In genomic region chr1:164805399-164805798, GRCh38 we compare ENCODE assay signal across 21 cellular contexts.
DNase-seq lines count a peak whose midpoint lies in the region; ATAC-seq and TF ChIP-seq lines count a peak whose summit lies in the region.
"Had no signal": no experiment of that assay in that cellular context is flagged by ENCODE, and none has a peak within 500 bp of the region (broad histone marks: within the 10 kb centered on the region; RNA-seq: fewer than 3 reads in every experiment).

No MANE protein-coding gene starts in this region.

- H3K9me3 Mint-ChIP-seq in WTC11, result no peaks in the 10 kb centered on the region
- no peaks in the 10 kb centered on the region for H3K9me3 Mint-ChIP-seq in natural killer cell treated with Interleukin-12 subunit alpha and Interleukin-12 subunit beta and Interleukin-15 and Interleukin-18, amount 100 ng/mL, for 72 hours
- H3K9me3 Mint-ChIP-seq: activated T-cell treated with anti-CD3 and anti-CD28 coated beads, Interleukin-2, amount 50 U/mL, for 4 hours had no signal

- TF ChIP-seq POLR2A in esophagus squamous epithelium (IDR thresholded peaks at IDR 0.05), result no peak

- H3K9me3 ChIP-seq in HEK293 (ENCODE audit: control insufficient read depth, insufficient read depth, low read depth, low read length) (no peaks in the 10 kb centered on the region), psoas muscle (no peaks in the 10 kb centered on the region), esophagus squamous epithelium (no peaks in the 10 kb centered on the region)
- H3K9me3 ChIP-seq: adrenal gland, left lung, right atrium auricular region, thyroid gland had no signal

- intact Hi-C loops in psoas muscle (cut with DNase I), result no loop called here
- intact Hi-C loops in esophagus squamous epithelium (cut with DNase I), result no loop called here

- peak overlapping the region; percentile 29; the same call in 1 of the 2 replicates for H3K27ac Mint-ChIP-seq in WTC11
- H3K27ac Mint-ChIP-seq in natural killer cell treated with Interleukin-12 subunit alpha and Interleukin-12 subunit beta and Interleukin-15 and Interleukin-18, amount 100 ng/mL, for 72 hours, result no peak overlapping the region
- H3K27ac Mint-ChIP-seq: CD14-positive monocyte; naive thymus-derived CD8-positive, alpha-beta T cell; stimulated activated naive CD8-positive, alpha-beta T cell treated with anti-CD3 and anti-CD28 coated beads, Interleukin-15, Interleukin-2, amounts not matched to agents 100 ng/mL and 50 ng/mL, for 24 hours had no signal

- CTCF ChIA-PET in HEK293 (lab: Yijun Ruan, JAX), result interaction anchor here (0.6 kb wide), 1 partner anchor 358 kb away, joined by 6 read pairs; no protein-coding TSS in a partner anchor
- CTCF ChIA-PET in WTC11 (lab: Charles Lee), result interaction anchor here (0.7 to 1.8 kb wide), 2 partner anchors 131 to 268 kb away, joined by 4 to 5 read pairs; no protein-coding TSS in a partner anchor

- peaks cover 6% of the 10 kb centered on the region for H3K4me1 Mint-ChIP-seq in WTC11
- H3K4me1 Mint-ChIP-seq in natural killer cell treated with Interleukin-12 subunit alpha and Interleukin-12 subunit beta and Interleukin-15 and Interleukin-18, amount 100 ng/mL, for 72 hours (ENCODE audit: low read depth in 2 of 2), result peaks cover 6 to 9% of the 10 kb centered on the region in 2 donors
- H3K4me1 Mint-ChIP-seq: CD14-positive monocyte; naive thymus-derived CD8-positive, alpha-beta T cell had no signal

- H3K4me3 Mint-ChIP-seq in WTC11, result no peak overlapping the region
- H3K4me3 Mint-ChIP-seq in natural killer cell treated with Interleukin-12 subunit alpha and Interleukin-12 subunit beta and Interleukin-15 and Interleukin-18, amount 100 ng/mL, for 72 hours, result no peak overlapping the region
- H3K4me3 Mint-ChIP-seq: activated T-cell treated with anti-CD3 and anti-CD28 coated beads, Interleukin-2, amount 50 U/mL, for 4 hours; CD14-positive monocyte; naive thymus-derived CD8-positive, alpha-beta T cell; stimulated activated naive CD8-positive, alpha-beta T cell treated with anti-CD3 and anti-CD28 coated beads, Interleukin-15, Interleukin-2, amounts not matched to agents 100 ng/mL and 50 ng/mL, for 24 hours had no signal

- no peak overlapping the region for H3K27ac ChIP-seq in HEK293 (ENCODE audit: extremely low read depth, low read depth, low read length)
- peak overlapping the region; percentile 73 for H3K27ac ChIP-seq in psoas muscle
- no peak overlapping the region for H3K27ac ChIP-seq in esophagus squamous epithelium
- H3K27ac ChIP-seq: left lung, right atrium auricular region, thyroid gland had no signal

- ATAC-seq in WTC11, result no peak
- no peak for ATAC-seq in psoas muscle
- no peak for ATAC-seq in HG02588 (IDR thresholded peaks at IDR 0.05; ENCODE audit: unreplicated experiment)
- ATAC-seq in natural killer cell treated with Interleukin-12 subunit alpha and Interleukin-12 subunit beta and Interleukin-15 and Interleukin-18, amount 100 ng/mL, for 72 hours, result no peak
- ATAC-seq: activated T-cell treated with anti-CD3 and anti-CD28 coated beads, Interleukin-2, amount 50 U/mL, for 4 hours; left lung; naive thymus-derived CD8-positive, alpha-beta T cell; SK-N-SH treated with all-trans-retinoic acid at 6 μM for 48 hours had no signal

- H3K27me3 ChIP-seq in psoas muscle (ENCODE audit: insufficient read depth in 3 of 3, low read length in 2 of 3) (no peaks in the 10 kb centered on the region), esophagus squamous epithelium (no peaks in the 10 kb centered on the region)
- H3K27me3 ChIP-seq: adrenal gland, left lung, right atrium auricular region, thyroid gland had no signal

- H3K4me3 ChIP-seq in HEK293 (ENCODE audit: low read depth, low read length) (no peak overlapping the region), fibroblast of pulmonary artery (replicated peaks; ENCODE audit: low read depth, low read length) (no peak overlapping the region), psoas muscle (no peak overlapping the region), esophagus squamous epithelium (no peak overlapping the region)
- H3K4me3 ChIP-seq: adrenal gland, left lung, right atrium auricular region, thyroid gland had no signal

- 66 to 75% (median 70%) methylated on average over 4 of the region's 4 CpGs for WGBS in psoas muscle, 3 donors
- WGBS in esophagus squamous epithelium, 2 donors, result 42 to 53% methylated on average over 4 of the region's 4 CpGs

- TF ChIP-seq CTCF in HEK293 (tag by site-specific recombination; IDR thresholded peaks at IDR 0.05), result no peak
- TF ChIP-seq CTCF in WTC11 (IDR thresholded peaks at IDR 0.05), result no peak
- no peak for TF ChIP-seq CTCF in fibroblast of pulmonary artery (IDR thresholded peaks at IDR 0.05; ENCODE audit: low read length, missing control alignments)
- no peak for TF ChIP-seq CTCF in psoas muscle (IDR thresholded peaks at IDR 0.05)
- TF ChIP-seq CTCF in esophagus squamous epithelium (IDR thresholded peaks at IDR 0.05), result no peak

- no peaks in the 10 kb centered on the region for H3K27me3 Mint-ChIP-seq in WTC11 (ENCODE audit: low read depth)
- peaks cover 12 to 24% of the 10 kb centered on the region in 2 donors for H3K27me3 Mint-ChIP-seq in natural killer cell treated with Interleukin-12 subunit alpha and Interleukin-12 subunit beta and Interleukin-15 and Interleukin-18, amount 100 ng/mL, for 72 hours
- H3K27me3 Mint-ChIP-seq: naive thymus-derived CD8-positive, alpha-beta T cell; stimulated activated naive CD8-positive, alpha-beta T cell treated with anti-CD3 and anti-CD28 coated beads, Interleukin-15, Interleukin-2, amounts not matched to agents 100 ng/mL and 50 ng/mL, for 24 hours had no signal

- DNase-seq in WTC11 (ENCODE audit: low spot score) (no peak), fibroblast of pulmonary artery (ENCODE audit: low read depth) (peak; percentile 51), psoas muscle (no peak), esophagus squamous epithelium (lab: John Stamatoyannopoulos, UW) (no peak)
- DNase-seq in natural killer cell treated with Interleukin-12 subunit alpha and Interleukin-12 subunit beta and Interleukin-15 and Interleukin-18, amount 100 ng/mL, for 72 hours (ENCODE audit: low spot score), result no peak
- DNase-seq: activated CD4-positive, alpha-beta T cell treated with anti-CD3 and anti-CD28 coated beads for 48 hours; activated naive CD4-positive, alpha-beta T cell; activated T-cell treated with anti-CD3 and anti-CD28 coated beads, Interleukin-2, amount 50 U/mL, for 4 hours; adrenal gland; foreskin fibroblast; left lung; midbrain; naive thymus-derived CD8-positive, alpha-beta T cell; NCI-H526; thyroid gland had no signal

- H3K4me1 ChIP-seq in HEK293 (ENCODE audit: control insufficient read depth, insufficient read depth, low read length) (no peaks in the 10 kb centered on the region), psoas muscle (peaks cover 52% of the 10 kb centered on the region), esophagus squamous epithelium (peaks cover 0 to 45% (median 4%) of the 10 kb centered on the region in 3 donors)
- H3K4me1 ChIP-seq: left lung had no signal

- H3K36me3 ChIP-seq in HEK293 (ENCODE audit: control insufficient read depth in 2 of 2, insufficient read depth in 1 of 2, low read length in 2 of 2) (peaks cover 0 to 27% of the 10 kb centered on the region in 2 experiments; a peak in 2 of 3 replicates), psoas muscle (ENCODE audit: insufficient read depth in 1 of 2, low read depth in 1 of 2) (peaks cover 4 to 33% of the 10 kb centered on the region in 2 donors), esophagus squamous epithelium (peaks cover 0 to 54% (median 0%) of the 10 kb centered on the region in 3 donors)

- POLR2A ChIA-PET in HEK293 (lab: Yijun Ruan, JAX), result no interaction called here
- POLR2A ChIA-PET in WTC11 (lab: Charles Lee), result no interaction called here

- peaks cover 54% of the 10 kb centered on the region for H3K36me3 Mint-ChIP-seq in WTC11
- H3K36me3 Mint-ChIP-seq in natural killer cell treated with Interleukin-12 subunit alpha and Interleukin-12 subunit beta and Interleukin-15 and Interleukin-18, amount 100 ng/mL, for 72 hours, result no peaks in the 10 kb centered on the region
- H3K36me3 Mint-ChIP-seq: CD14-positive monocyte; naive thymus-derived CD8-positive, alpha-beta T cell had no signal

TF ChIP-seq in HEK293, 187 proteins besides CTCF, POLR2A, EP300 and RAD21:
- TF ChIP-seq FEZF1 (tag by site-specific recombination; IDR thresholded peaks at IDR 0.05) (peak; percentile 32; the same call in 1 of the 2 replicates), ZNF658 (tag by site-specific recombination; IDR thresholded peaks at IDR 0.05) (no peak)
TF ChIP-seq in HEK293: peak in this region for 1.

TF ChIP-seq in WTC11, 78 proteins besides CTCF, POLR2A, EP300 and RAD21 (continues in another document):
- TF ChIP-seq, protein P1, sequence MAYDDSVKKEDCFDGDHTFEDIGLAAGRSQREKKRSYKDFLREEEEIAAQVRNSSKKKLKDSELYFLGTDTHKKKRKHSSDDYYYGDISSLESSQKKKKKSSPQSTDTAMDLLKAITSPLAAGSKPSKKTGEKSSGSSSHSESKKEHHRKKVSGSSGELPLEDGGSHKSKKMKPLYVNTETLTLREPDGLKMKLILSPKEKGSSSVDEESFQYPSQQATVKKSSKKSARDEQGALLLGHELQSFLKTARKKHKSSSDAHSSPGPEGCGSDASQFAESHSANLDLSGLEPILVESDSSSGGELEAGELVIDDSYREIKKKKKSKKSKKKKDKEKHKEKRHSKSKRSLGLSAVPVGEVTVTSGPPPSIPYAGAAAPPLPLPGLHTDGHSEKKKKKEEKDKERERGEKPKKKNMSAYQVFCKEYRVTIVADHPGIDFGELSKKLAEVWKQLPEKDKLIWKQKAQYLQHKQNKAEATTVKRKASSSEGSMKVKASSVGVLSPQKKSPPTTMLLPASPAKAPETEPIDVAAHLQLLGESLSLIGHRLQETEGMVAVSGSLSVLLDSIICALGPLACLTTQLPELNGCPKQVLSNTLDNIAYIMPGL (CRISPR knock-in tag; IDR thresholded peaks at IDR 0.05), result no peak
- TF ChIP-seq JAZF1 (CRISPR knock-in tag; IDR thresholded peaks at IDR 0.05) (no peak), ZNF121 (CRISPR knock-in tag; IDR thresholded peaks at IDR 0.05) (no peak), ZNF232 (CRISPR knock-in tag; IDR thresholded peaks at IDR 0.05) (no peak)
